Comparison of ENCODE assay signal across 1 cellular context in the genomic region with DNA sequence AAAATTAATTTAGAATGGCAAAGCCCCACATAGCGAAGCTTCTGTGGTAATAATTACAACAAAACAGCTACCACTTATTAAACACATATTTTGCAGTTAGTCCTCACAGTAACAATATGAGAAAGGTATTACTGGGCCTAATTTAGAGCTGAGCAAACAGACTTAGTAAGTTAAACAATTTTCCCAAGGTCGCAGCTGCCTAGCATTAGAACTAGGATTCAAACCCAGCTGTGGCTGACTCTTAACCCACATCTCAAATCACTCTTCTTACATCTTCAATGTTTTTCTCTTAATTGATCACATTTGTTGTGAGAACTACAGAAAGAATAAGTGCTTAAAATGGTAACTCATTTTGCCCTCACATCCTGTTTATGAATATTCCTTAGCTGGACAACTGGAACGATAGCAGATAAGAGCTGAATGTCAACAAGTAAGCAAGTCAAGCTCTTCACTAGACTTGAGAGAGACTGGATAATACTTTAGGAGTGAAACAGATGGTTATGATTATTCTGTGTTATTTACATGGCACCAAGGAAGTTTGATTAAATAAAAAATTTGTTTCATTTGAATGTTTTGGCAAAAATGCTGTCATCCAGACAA.
TF ChIP-seq lines count a peak whose summit lies in the region.

No MANE protein-coding gene starts in this region.

TF ChIP-seq in HepG2, 621 proteins besides CTCF, POLR2A, EP300 and RAD21 (continues in another document):
- TF ChIP-seq, protein P1, sequence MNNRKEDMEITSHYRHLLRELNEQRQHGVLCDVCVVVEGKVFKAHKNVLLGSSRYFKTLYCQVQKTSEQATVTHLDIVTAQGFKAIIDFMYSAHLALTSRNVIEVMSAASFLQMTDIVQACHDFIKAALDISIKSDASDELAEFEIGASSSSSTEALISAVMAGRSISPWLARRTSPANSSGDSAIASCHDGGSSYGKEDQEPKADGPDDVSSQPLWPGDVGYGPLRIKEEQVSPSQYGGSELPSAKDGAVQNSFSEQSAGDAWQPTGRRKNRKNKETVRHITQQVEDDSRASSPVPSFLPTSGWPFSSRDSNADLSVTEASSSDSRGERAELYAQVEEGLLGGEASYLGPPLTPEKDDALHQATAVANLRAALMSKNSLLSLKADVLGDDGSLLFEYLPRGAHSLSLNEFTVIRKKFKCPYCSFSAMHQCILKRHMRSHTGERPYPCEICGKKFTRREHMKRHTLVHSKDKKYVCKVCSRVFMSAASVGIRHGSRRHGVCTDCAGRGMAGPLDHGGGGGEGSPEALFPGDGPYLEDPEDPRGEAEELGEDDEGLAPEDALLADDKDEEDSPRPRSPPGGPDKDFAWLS (CRISPR knock-in tag; IDR thresholded peaks at IDR 0.05; ENCODE audit: borderline replicate concordance), result no peak
- TF ChIP-seq, protein P2, sequence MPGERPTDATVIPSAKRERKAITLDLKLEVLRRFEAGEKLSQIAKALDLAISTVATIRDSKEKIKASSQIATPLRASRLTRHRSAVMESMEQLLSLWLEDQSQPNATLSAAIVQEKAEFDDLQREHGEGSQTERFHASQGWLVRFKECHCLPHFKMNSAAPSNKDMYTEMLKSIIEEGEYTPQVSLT (CRISPR knock-in tag; IDR thresholded peaks at IDR 0.05; ENCODE audit: borderline replicate concordance, low read depth), result no peak
- TF ChIP-seq ONECUT2 (CRISPR knock-in tag; IDR thresholded peaks at IDR 0.05) (no peak), BCL6 (CRISPR knock-in tag; IDR thresholded peaks at IDR 0.05) (peak; percentile 62), ZNF138 (CRISPR knock-in tag; IDR thresholded peaks at IDR 0.05; ENCODE audit: low read depth) (no peak), SMARCE1 (IDR thresholded peaks at IDR 0.05; ENCODE audit: borderline replicate concordance) (no peak), POLR2AphosphoS5 (IDR thresholded peaks at IDR 0.05; ENCODE audit: low read depth, low read length) (no peak), ELF1 (CRISPR knock-in tag; IDR thresholded peaks at IDR 0.05) (no peak), SIX1 (CRISPR knock-in tag; IDR thresholded peaks at IDR 0.05; ENCODE audit: borderline replicate concordance) (no peak; the same call in 1 of the 2 replicates), ZNF263 (CRISPR knock-in tag; IDR thresholded peaks at IDR 0.05) (no peak), ZBTB38 (CRISPR knock-in tag; IDR thresholded peaks at IDR 0.05) (no peak), HNF4G (IDR thresholded peaks at IDR 0.05; ENCODE audit: borderline replicate concordance, low read depth, low read length) (no peak), HNF4G (CRISPR knock-in tag; IDR thresholded peaks at IDR 0.05; ENCODE audit: borderline replicate concordance, low read depth) (no peak), CEBPG (CRISPR knock-in tag; IDR thresholded peaks at IDR 0.05) (no peak), POLR2AphosphoS2 (IDR thresholded peaks at IDR 0.05; ENCODE audit: low read depth, low read length) (no peak), PTBP1 (IDR thresholded peaks at IDR 0.05; ENCODE audit: low read depth, low read length, poor library complexity, severe bottlenecking) (no peak), PRMT3 (CRISPR knock-in tag; IDR thresholded peaks at IDR 0.05; ENCODE audit: borderline replicate concordance, low read depth) (no peak), NFIC (IDR thresholded peaks at IDR 0.05; ENCODE audit: low read length) (peak; percentile 42; the same call in 1 of the 2 replicates), MEF2D (CRISPR knock-in tag; IDR thresholded peaks at IDR 0.05) (no peak; the same call in 1 of the 2 replicates), GLI4 (CRISPR knock-in tag; IDR thresholded peaks at IDR 0.05; ENCODE audit: borderline replicate concordance) (no peak), ETV5 (CRISPR knock-in tag; IDR thresholded peaks at IDR 0.05; ENCODE audit: borderline replicate concordance) (no peak), STAG1 (CRISPR knock-in tag; IDR thresholded peaks at IDR 0.05) (peak; percentile 27), PAX8 (CRISPR knock-in tag; IDR thresholded peaks at IDR 0.05; ENCODE audit: borderline replicate concordance) (no peak), DNMT3B (CRISPR knock-in tag; conservative IDR thresholded peaks at IDR 0.05) (no peak), SMAD1 (CRISPR knock-in tag; IDR thresholded peaks at IDR 0.05; ENCODE audit: borderline replicate concordance, low read depth) (no peak), ARID2 (CRISPR knock-in tag; IDR thresholded peaks at IDR 0.05; ENCODE audit: borderline replicate concordance) (peak; percentile 61; the same call in 1 of the 2 replicates), GTF3A (CRISPR knock-in tag; conservative IDR thresholded peaks at IDR 0.05) (no peak), KLF16 (CRISPR knock-in tag; IDR thresholded peaks at IDR 0.05) (no peak), ZNF781 (CRISPR knock-in tag; IDR thresholded peaks at IDR 0.05; ENCODE audit: borderline replicate concordance, not compliant biosample characterization) (no peak), GABPA (IDR thresholded peaks at IDR 0.05; ENCODE audit: low read depth, low read length) (no peak), GABPA (CRISPR knock-in tag; IDR thresholded peaks at IDR 0.05; ENCODE audit: low read depth) (peak; percentile 22; the same call in 1 of the 2 replicates), MAF1 (CRISPR knock-in tag; IDR thresholded peaks at IDR 0.05; ENCODE audit: borderline replicate concordance) (no peak), DNMT1 (CRISPR knock-in tag; IDR thresholded peaks at IDR 0.05) (no peak), MED1 (CRISPR knock-in tag; IDR thresholded peaks at IDR 0.05) (peak; percentile 88), KMT2A (CRISPR knock-in tag; IDR thresholded peaks at IDR 0.05) (no peak)
- TF ChIP-seq, protein P3, sequence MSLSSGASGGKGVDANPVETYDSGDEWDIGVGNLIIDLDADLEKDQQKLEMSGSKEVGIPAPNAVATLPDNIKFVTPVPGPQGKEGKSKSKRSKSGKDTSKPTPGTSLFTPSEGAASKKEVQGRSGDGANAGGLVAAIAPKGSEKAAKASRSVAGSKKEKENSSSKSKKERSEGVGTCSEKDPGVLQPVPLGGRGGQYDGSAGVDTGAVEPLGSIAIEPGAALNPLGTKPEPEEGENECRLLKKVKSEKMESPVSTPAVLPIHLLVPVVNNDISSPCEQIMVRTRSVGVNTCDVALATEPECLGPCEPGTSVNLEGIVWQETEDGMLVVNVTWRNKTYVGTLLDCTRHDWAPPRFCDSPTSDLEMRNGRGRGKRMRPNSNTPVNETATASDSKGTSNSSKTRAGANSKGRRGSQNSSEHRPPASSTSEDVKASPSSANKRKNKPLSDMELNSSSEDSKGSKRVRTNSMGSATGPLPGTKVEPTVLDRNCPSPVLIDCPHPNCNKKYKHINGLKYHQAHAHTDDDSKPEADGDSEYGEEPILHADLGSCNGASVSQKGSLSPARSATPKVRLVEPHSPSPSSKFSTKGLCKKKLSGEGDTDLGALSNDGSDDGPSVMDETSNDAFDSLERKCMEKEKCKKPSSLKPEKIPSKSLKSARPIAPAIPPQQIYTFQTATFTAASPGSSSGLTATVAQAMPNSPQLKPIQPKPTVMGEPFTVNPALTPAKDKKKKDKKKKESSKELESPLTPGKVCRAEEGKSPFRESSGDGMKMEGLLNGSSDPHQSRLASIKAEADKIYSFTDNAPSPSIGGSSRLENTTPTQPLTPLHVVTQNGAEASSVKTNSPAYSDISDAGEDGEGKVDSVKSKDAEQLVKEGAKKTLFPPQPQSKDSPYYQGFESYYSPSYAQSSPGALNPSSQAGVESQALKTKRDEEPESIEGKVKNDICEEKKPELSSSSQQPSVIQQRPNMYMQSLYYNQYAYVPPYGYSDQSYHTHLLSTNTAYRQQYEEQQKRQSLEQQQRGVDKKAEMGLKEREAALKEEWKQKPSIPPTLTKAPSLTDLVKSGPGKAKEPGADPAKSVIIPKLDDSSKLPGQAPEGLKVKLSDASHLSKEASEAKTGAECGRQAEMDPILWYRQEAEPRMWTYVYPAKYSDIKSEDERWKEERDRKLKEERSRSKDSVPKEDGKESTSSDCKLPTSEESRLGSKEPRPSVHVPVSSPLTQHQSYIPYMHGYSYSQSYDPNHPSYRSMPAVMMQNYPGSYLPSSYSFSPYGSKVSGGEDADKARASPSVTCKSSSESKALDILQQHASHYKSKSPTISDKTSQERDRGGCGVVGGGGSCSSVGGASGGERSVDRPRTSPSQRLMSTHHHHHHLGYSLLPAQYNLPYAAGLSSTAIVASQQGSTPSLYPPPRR (CRISPR knock-in tag; IDR thresholded peaks at IDR 0.05; ENCODE audit: borderline replicate concordance), result peak; percentile 53; the same call in 1 of the 2 replicates
- TF ChIP-seq, protein P4, sequence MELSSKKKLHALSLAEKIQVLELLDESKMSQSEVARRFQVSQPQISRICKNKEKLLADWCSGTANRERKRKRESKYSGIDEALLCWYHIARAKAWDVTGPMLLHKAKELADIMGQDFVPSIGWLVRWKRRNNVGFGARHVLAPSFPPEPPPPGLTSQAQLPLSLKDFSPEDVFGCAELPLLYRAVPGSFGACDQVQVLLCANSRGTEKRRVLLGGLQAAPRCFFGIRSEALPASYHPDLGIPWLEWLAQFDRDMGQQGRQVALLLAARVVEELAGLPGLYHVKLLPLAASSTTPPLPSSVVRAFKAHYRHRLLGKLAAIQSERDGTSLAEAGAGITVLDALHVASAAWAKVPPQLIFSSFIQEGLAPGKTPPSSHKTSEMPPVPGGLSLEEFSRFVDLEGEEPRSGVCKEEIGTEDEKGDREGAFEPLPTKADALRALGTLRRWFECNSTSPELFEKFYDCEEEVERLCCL (CRISPR knock-in tag; IDR thresholded peaks at IDR 0.05; ENCODE audit: borderline replicate concordance), result no peak
- TF ChIP-seq, protein P5, sequence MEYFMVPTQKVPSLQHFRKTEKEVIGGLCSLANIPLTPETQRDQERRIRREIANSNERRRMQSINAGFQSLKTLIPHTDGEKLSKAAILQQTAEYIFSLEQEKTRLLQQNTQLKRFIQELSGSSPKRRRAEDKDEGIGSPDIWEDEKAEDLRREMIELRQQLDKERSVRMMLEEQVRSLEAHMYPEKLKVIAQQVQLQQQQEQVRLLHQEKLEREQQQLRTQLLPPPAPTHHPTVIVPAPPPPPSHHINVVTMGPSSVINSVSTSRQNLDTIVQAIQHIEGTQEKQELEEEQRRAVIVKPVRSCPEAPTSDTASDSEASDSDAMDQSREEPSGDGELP (IDR thresholded peaks at IDR 0.05; ENCODE audit: borderline replicate concordance, low read depth), result peak; percentile 51; the same call in 1 of the 2 replicates
- TF ChIP-seq, protein P6, sequence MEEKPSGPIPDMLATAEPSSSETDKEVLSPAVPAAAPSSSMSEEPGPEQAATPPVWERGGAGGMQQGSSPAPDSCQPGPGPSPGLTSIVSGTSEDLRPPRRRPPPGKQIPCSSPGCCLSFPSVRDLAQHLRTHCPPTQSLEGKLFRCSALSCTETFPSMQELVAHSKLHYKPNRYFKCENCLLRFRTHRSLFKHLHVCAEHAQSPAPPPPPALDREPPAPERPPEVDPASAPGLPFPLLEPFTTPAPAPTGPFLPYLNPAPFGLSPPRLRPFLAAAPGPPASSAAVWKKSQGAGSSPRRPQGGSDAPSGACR (CRISPR knock-in tag; IDR thresholded peaks at IDR 0.05), result no peak
- TF ChIP-seq, protein P7, sequence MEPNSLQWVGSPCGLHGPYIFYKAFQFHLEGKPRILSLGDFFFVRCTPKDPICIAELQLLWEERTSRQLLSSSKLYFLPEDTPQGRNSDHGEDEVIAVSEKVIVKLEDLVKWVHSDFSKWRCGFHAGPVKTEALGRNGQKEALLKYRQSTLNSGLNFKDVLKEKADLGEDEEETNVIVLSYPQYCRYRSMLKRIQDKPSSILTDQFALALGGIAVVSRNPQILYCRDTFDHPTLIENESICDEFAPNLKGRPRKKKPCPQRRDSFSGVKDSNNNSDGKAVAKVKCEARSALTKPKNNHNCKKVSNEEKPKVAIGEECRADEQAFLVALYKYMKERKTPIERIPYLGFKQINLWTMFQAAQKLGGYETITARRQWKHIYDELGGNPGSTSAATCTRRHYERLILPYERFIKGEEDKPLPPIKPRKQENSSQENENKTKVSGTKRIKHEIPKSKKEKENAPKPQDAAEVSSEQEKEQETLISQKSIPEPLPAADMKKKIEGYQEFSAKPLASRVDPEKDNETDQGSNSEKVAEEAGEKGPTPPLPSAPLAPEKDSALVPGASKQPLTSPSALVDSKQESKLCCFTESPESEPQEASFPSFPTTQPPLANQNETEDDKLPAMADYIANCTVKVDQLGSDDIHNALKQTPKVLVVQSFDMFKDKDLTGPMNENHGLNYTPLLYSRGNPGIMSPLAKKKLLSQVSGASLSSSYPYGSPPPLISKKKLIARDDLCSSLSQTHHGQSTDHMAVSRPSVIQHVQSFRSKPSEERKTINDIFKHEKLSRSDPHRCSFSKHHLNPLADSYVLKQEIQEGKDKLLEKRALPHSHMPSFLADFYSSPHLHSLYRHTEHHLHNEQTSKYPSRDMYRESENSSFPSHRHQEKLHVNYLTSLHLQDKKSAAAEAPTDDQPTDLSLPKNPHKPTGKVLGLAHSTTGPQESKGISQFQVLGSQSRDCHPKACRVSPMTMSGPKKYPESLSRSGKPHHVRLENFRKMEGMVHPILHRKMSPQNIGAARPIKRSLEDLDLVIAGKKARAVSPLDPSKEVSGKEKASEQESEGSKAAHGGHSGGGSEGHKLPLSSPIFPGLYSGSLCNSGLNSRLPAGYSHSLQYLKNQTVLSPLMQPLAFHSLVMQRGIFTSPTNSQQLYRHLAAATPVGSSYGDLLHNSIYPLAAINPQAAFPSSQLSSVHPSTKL (CRISPR knock-in tag; IDR thresholded peaks at IDR 0.05), result peak; percentile 86
- TF ChIP-seq, protein P8, sequence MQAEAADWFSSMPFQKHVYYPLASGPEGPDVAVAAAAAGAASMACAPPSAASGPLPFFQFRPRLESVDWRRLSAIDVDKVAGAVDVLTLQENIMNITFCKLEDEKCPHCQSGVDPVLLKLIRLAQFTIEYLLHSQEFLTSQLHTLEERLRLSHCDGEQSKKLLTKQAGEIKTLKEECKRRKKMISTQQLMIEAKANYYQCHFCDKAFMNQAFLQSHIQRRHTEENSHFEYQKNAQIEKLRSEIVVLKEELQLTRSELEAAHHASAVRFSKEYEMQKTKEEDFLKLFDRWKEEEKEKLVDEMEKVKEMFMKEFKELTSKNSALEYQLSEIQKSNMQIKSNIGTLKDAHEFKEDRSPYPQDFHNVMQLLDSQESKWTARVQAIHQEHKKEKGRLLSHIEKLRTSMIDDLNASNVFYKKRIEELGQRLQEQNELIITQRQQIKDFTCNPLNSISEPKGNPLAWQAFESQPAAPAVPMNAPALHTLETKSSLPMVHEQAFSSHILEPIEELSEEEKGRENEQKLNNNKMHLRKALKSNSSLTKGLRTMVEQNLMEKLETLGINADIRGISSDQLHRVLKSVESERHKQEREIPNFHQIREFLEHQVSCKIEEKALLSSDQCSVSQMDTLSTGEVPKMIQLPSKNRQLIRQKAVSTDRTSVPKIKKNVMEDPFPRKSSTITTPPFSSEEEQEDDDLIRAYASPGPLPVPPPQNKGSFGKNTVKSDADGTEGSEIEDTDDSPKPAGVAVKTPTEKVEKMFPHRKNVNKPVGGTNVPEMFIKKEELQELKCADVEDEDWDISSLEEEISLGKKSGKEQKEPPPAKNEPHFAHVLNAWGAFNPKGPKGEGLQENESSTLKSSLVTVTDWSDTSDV (CRISPR knock-in tag; IDR thresholded peaks at IDR 0.05), result no peak
- TF ChIP-seq, protein P9, sequence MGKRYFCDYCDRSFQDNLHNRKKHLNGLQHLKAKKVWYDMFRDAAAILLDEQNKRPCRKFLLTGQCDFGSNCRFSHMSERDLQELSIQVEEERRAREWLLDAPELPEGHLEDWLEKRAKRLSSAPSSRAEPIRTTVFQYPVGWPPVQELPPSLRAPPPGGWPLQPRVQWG (CRISPR knock-in tag; IDR thresholded peaks at IDR 0.05; ENCODE audit: borderline replicate concordance, low read depth), result no peak
- TF ChIP-seq, protein P10, sequence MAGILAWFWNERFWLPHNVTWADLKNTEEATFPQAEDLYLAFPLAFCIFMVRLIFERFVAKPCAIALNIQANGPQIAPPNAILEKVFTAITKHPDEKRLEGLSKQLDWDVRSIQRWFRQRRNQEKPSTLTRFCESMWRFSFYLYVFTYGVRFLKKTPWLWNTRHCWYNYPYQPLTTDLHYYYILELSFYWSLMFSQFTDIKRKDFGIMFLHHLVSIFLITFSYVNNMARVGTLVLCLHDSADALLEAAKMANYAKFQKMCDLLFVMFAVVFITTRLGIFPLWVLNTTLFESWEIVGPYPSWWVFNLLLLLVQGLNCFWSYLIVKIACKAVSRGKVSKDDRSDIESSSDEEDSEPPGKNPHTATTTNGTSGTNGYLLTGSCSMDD (CRISPR knock-in tag; IDR thresholded peaks at IDR 0.05), result no peak
